Comparison of ENCODE assay signal across 1 cellular context in the genomic region with DNA sequence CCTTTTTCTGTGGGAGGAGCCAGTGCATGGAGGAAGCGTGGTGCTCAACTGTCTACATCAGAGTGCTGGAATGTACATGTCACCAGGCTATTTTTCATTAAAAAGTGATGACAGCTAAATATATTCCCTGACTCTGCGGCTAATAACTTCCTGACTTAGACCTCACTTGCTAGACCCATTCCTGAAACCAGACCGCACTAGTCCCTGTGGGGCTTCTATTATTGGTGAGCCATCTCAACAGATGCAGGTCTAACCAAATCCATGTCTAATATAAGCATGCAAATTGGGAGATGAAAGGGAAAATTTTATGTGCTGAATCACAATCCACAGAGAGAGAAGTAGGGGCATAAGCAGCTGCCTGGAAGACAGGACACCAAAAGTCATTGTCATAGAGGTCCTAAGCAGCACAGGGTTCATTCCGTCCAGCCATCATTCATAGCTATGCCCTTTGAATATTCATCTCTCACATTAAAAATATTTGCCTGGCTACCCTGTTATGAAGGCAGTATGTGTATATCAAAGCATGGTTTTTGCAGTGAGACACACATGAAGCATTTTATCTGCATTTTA.
TF ChIP-seq lines count a peak whose summit lies in the region.

No MANE protein-coding gene starts in this region.

TF ChIP-seq in GM23338, 12 proteins besides CTCF, POLR2A, EP300 and RAD21 (continued from another document):
- TF ChIP-seq, protein P1, sequence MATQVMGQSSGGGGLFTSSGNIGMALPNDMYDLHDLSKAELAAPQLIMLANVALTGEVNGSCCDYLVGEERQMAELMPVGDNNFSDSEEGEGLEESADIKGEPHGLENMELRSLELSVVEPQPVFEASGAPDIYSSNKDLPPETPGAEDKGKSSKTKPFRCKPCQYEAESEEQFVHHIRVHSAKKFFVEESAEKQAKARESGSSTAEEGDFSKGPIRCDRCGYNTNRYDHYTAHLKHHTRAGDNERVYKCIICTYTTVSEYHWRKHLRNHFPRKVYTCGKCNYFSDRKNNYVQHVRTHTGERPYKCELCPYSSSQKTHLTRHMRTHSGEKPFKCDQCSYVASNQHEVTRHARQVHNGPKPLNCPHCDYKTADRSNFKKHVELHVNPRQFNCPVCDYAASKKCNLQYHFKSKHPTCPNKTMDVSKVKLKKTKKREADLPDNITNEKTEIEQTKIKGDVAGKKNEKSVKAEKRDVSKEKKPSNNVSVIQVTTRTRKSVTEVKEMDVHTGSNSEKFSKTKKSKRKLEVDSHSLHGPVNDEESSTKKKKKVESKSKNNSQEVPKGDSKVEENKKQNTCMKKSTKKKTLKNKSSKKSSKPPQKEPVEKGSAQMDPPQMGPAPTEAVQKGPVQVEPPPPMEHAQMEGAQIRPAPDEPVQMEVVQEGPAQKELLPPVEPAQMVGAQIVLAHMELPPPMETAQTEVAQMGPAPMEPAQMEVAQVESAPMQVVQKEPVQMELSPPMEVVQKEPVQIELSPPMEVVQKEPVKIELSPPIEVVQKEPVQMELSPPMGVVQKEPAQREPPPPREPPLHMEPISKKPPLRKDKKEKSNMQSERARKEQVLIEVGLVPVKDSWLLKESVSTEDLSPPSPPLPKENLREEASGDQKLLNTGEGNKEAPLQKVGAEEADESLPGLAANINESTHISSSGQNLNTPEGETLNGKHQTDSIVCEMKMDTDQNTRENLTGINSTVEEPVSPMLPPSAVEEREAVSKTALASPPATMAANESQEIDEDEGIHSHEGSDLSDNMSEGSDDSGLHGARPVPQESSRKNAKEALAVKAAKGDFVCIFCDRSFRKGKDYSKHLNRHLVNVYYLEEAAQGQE (IDR thresholded peaks at IDR 0.05; ENCODE audit: unreplicated experiment): no peak
- TF ChIP-seq ETS1 (IDR thresholded peaks at IDR 0.05) (no peak), ZNF331 (CRISPR knock-in tag; IDR thresholded peaks at IDR 0.05; ENCODE audit: low read depth) (no peak), JUNB (IDR thresholded peaks at IDR 0.05; ENCODE audit: unreplicated experiment) (no peak), NANOG (IDR thresholded peaks at IDR 0.05; ENCODE audit: borderline replicate concordance) (no peak), EZH2 (IDR thresholded peaks at IDR 0.05; ENCODE audit: low read depth, unreplicated experiment) (no peak), ZNF114 (CRISPR knock-in tag; IDR thresholded peaks at IDR 0.05) (no peak), CREB1 (CRISPR knock-in tag; IDR thresholded peaks at IDR 0.05; ENCODE audit: low read depth) (no peak), STAT1 (IDR thresholded peaks at IDR 0.05; ENCODE audit: unreplicated experiment) (no peak), POLR2AphosphoS5 (IDR thresholded peaks at IDR 0.05; ENCODE audit: low read depth) (no peak), ZNF462 (CRISPR knock-in tag; IDR thresholded peaks at IDR 0.05) (no peak)
TF ChIP-seq in GM23338: peak in this region for 0.
